ENCODE assay signal across 8 cellular contexts in the genomic region with DNA sequence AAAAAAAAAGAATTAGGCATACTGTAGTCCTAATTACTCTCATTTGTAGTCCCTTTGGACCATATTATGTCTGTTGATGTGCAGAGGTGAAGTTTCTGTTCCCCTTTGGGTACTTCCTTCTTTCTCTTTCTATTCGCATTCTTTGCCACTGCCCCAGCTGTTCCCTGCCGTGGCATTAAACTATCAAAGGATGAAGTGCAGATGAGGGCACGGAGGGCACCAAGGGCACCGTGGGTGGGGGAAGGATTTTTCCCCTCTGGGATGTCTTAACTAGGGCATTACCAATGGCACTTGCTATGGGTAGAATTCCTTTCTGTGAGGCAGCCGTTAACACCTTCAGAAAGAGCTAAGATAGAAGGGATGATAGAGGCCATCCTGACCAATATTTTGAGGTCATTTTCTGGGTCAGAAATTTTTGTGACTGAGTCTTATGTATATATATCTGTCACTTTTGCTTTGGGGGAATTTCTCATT. TPM values are rescaled to one million over a fixed set of nuclear protein-coding genes. Genes with fewer than 3 reads are reported as not detected.
DNase-seq lines count a peak whose midpoint lies in the region; ATAC-seq and TF ChIP-seq lines count a peak whose summit lies in the region.

No MANE protein-coding gene starts in this region.

- H3K27ac Mint-ChIP-seq in neural crest cell (ENCODE audit: unreplicated experiment) (no peak overlapping the region), endodermal cell (no peak overlapping the region)

- H3K4me3 Mint-ChIP-seq in neural crest cell, result peak overlapping the region; percentile 8
- no peak overlapping the region for H3K4me3 Mint-ChIP-seq in endodermal cell

- no peaks in the 10 kb centered on the region for H3K4me1 ChIP-seq in endodermal cell (ENCODE audit: control insufficient read depth, insufficient read depth, low read length)

- H3K9me3 Mint-ChIP-seq in neural crest cell, result no peaks in the 10 kb centered on the region
- no peaks in the 10 kb centered on the region for H3K9me3 Mint-ChIP-seq in endodermal cell

- TF ChIP-seq CTCF in neural crest cell (conservative IDR thresholded peaks at IDR 0.05) (no peak), endodermal cell (conservative IDR thresholded peaks at IDR 0.05) (no peak)

- peaks cover 45% of the 10 kb centered on the region for H3K27me3 ChIP-seq in endodermal cell (ENCODE audit: control insufficient read depth, insufficient read depth, low read length, poor library complexity, severe bottlenecking)

- intact Hi-C loops in sciatic nerve (cut with DNase I), result no loop called here

- no peaks in the 10 kb centered on the region for H3K36me3 Mint-ChIP-seq in neural crest cell (ENCODE audit: low read depth)
- no peaks in the 10 kb centered on the region for H3K36me3 Mint-ChIP-seq in endodermal cell (ENCODE audit: low read depth)

- H3K27ac ChIP-seq in endodermal cell (ENCODE audit: low read depth, low read length), result no peak overlapping the region

- H3K4me3 ChIP-seq in endodermal cell (ENCODE audit: low read length), result no peak overlapping the region

- H3K36me3 ChIP-seq in endodermal cell (ENCODE audit: control insufficient read depth, insufficient read depth, low read length), result no peaks in the 10 kb centered on the region

- peaks cover 16% of the 10 kb centered on the region for H3K4me1 Mint-ChIP-seq in neural crest cell
- no peaks in the 10 kb centered on the region for H3K4me1 Mint-ChIP-seq in endodermal cell

- no peaks in the 10 kb centered on the region for H3K9me3 ChIP-seq in endodermal cell (ENCODE audit: control insufficient read depth, low read length)

- H3K27me3 Mint-ChIP-seq in neural crest cell (ENCODE audit: low read depth), result peaks cover 36% of the 10 kb centered on the region
- H3K27me3 Mint-ChIP-seq in endodermal cell (ENCODE audit: insufficient read depth), result peaks cover 46% of the 10 kb centered on the region

- H3K9ac ChIP-seq in endodermal cell (ENCODE audit: extremely low read depth, low read length, poor library complexity, severe bottlenecking), result no peak overlapping the region

- 44 to 54% methylated on average over 3 to 5 of the region's 5 CpGs for WGBS in endodermal cell (ENCODE audit: insufficient coverage in 1 of 2, insufficient read length in 1 of 2), 2 experiments

- ATAC-seq in GM19023 (IDR thresholded peaks at IDR 0.05; ENCODE audit: unreplicated experiment), result peak; percentile 81
- peak; percentile 82 for ATAC-seq in HG02759 (IDR thresholded peaks at IDR 0.05; ENCODE audit: unreplicated experiment)
- no peak for ATAC-seq in sciatic nerve

- DNase-seq in NAMALWA (ENCODE audit: low spot score), result peak; percentile 93
- DNase-seq in neural crest cell (ENCODE audit: low read depth, low spot score), result no peak
- DNase-seq in sciatic nerve (ENCODE audit: low spot score), result no peak
- DNase-seq in epidermal melanocyte (ENCODE audit: insufficient read length, low spot score), result no peak
- no peak for DNase-seq in activated CD4-positive, alpha-beta T cell treated with anti-CD3 and anti-CD28 coated beads for 1 hour
- DNase-seq in endodermal cell, result no peak

RNA-seq across cellular contexts. Expression of a gene that starts 4.9 kb away (rescaled TPM):
- total RNA-seq in neural crest cell, result 77.7 and 78.7 TPM in 2 replicates
- 56.3 TPM for total RNA-seq in sciatic nerve
- total RNA-seq in endodermal cell, result 10 to 100 TPM; 72.8 to 79.7 TPM
- polyA plus RNA-seq in endodermal cell (2013, experiment 1 of 2), result 79.7 TPM
- 76.4 TPM for polyA plus RNA-seq in endodermal cell (2013, experiment 2 of 2)

RNA-seq across cellular contexts. Expression of a gene that starts 44.4 kb away (rescaled TPM):
- total RNA-seq in neural crest cell (12.5 and 13.3 TPM in 2 replicates), sciatic nerve (9.5 TPM), endodermal cell (10 to 100 TPM in 1 of 2 donors, 1 to 10 TPM in 1; 9.0 to 13.5 TPM)
- polyA plus RNA-seq in endodermal cell (2013, experiment 1 of 2), result 10.0 TPM
- polyA plus RNA-seq in endodermal cell (2013, experiment 2 of 2), result 10.5 TPM
